21 cellular contexts compared by ENCODE assay signal in the genomic region with DNA sequence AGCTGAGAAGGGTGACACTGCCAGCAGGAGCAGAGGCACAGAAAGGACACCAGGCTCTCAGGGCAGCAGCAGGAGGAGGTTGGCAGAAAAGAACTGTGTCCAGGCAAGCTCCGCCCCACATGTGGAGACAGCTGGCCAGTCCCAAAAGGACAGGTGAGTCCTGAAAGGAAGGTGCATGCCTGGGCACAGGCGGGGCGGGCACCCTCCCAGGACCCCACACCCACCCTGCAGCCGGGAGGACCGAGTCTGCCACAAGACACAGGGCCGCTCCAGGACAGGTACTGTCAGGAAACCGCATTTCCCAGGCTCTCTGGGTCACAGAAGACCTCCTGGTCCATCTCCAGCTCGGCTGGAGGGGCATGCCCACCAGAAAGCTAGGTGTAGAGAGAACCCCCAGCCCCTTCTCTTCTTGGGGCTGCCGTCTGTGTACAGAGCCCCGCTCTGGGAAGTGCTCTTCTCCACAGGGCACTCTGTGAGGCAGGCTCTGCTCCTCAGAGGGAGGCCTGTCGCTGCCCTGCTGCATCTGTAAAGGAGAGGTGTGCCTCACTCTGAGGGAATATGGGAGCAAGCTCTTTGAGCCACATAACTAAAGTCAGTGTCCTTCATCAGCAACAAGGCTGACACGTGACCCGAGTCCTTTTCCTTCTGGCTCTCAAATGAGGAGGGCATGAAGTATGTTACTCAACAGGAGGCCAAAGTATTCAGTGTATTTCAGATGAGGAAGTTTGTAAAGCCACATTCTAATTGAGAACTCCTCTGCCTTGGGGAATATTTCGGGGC. TPM values are rescaled to one million over a fixed set of nuclear protein-coding genes. Genes with fewer than 3 reads are reported as not detected.
DNase-seq lines count a peak whose midpoint lies in the region; ATAC-seq and TF ChIP-seq lines count a peak whose summit lies in the region.
"Had no signal": no experiment of that assay in that cellular context is flagged by ENCODE, and none has a peak within 500 bp of the region (broad histone marks: within the 10 kb centered on the region; RNA-seq: fewer than 3 reads in every experiment).

No MANE protein-coding gene starts in this region.

- H3K4me2 ChIP-seq in GM23338, result no peak overlapping the region

- TF ChIP-seq CTCF in GM23338 (conservative IDR thresholded peaks at IDR 0.05; ENCODE audit: low read depth in 2 of 2) (no peak), osteocyte (IDR thresholded peaks at IDR 0.05) (no peak)

- H3K4me1 Mint-ChIP-seq in GM23338 (no peaks in the 10 kb centered on the region), osteocyte (ENCODE audit: unreplicated experiment) (no peaks in the 10 kb centered on the region)
- peaks cover 30% of the 10 kb centered on the region for H3K4me1 Mint-ChIP-seq in dendritic cell treated with granulocyte-macrophage colony-stimulating factor and Interleukin-4, amounts not matched to agents 40 ng/mL and 50 ng/mL, for 4 days (ENCODE audit: low read depth)
- H3K4me1 Mint-ChIP-seq in activated CD4-positive, alpha-beta T cell treated with anti-CD3 and anti-CD28 coated beads for 36 hours, result no peaks in the 10 kb centered on the region
- H3K4me1 Mint-ChIP-seq: IgD-negative memory B cell had no signal

- ATAC-seq in GM23338 (peak; percentile 55; the same call in 2 of the 3 replicates), HG03439 (IDR thresholded peaks at IDR 0.05; ENCODE audit: unreplicated experiment) (no peak)
- no peak for ATAC-seq in activated CD4-positive, alpha-beta T cell treated with anti-CD3 and anti-CD28 coated beads for 36 hours
- ATAC-seq: PC-3 had no signal

- CTCF ChIA-PET in activated CD4-positive, alpha-beta T cell treated with anti-CD3 and anti-CD28 coated beads for 36 hours (lab: Charles Lee), result interaction anchor here (0.5 kb wide), 1 partner anchor 440 kb away, joined by 3 read pairs; no protein-coding TSS in a partner anchor

- H3K4me3 Mint-ChIP-seq in GM23338, result no peak overlapping the region
- peak overlapping the region; percentile 50 for H3K4me3 Mint-ChIP-seq in dendritic cell treated with granulocyte-macrophage colony-stimulating factor and Interleukin-4, amounts not matched to agents 40 ng/mL and 50 ng/mL, for 4 days
- no peak overlapping the region for H3K4me3 Mint-ChIP-seq in osteocyte (ENCODE audit: unreplicated experiment)
- no peak overlapping the region for H3K4me3 Mint-ChIP-seq in activated CD4-positive, alpha-beta T cell treated with anti-CD3 and anti-CD28 coated beads for 36 hours
- H3K4me3 Mint-ChIP-seq: activated CD4-positive, alpha-beta memory T cell treated with anti-CD3 and anti-CD28 coated beads for 36 hours; IgD-negative memory B cell; stimulated activated naive CD8-positive, alpha-beta T cell treated with anti-CD3 and anti-CD28 coated beads, Interleukin-15, Interleukin-2, amounts not matched to agents 100 ng/mL and 50 ng/mL, for 24 hours had no signal

- DNase-seq in GM23338 (ENCODE audit: low spot score) (no peak), NOMO-1 treated with DMSO at 0.1 percent for 48 hours (lab: John Stamatoyannopoulos, UW; ENCODE audit: unreplicated experiment) (peak; percentile 74), osteocyte (ENCODE audit: extremely low spot score, unreplicated experiment) (peak; percentile 77), nucleus accumbens (lab: John Stamatoyannopoulos, UW) (no peak)
- DNase-seq in activated CD4-positive, alpha-beta T cell treated with anti-CD3 and anti-CD28 coated beads for 36 hours, result no peak
- DNase-seq: activated CD4-positive, alpha-beta memory T cell treated with anti-CD3 and anti-CD28 coated beads for 36 hours; activated CD8-positive, alpha-beta memory T cell treated with anti-CD3 and anti-CD28 coated beads, Interleukin-2, amount 50 U/mL, for 4 hours; activated naive CD4-positive, alpha-beta T cell treated with anti-CD3 and anti-CD28 coated beads, Interleukin-2, amount 50 U/mL, for 16 hours; amniotic stem cell; BE2C; DMS153; NCI-H1436; NCI-H345; NCI-H82; PC-3; SHP77 had no signal

- H2AFZ ChIP-seq in GM23338, result no peak overlapping the region

- H3K27ac ChIP-seq in GM23338 (ENCODE audit: low read depth), result no peak overlapping the region
- H3K27ac ChIP-seq: thoracic aorta had no signal

- H3K9me3 Mint-ChIP-seq in GM23338, result no peaks in the 10 kb centered on the region
- H3K9me3 Mint-ChIP-seq in dendritic cell treated with granulocyte-macrophage colony-stimulating factor and Interleukin-4, amounts not matched to agents 40 ng/mL and 50 ng/mL, for 4 days, result no peaks in the 10 kb centered on the region
- H3K9me3 Mint-ChIP-seq in osteocyte (ENCODE audit: unreplicated experiment), result no peaks in the 10 kb centered on the region
- H3K9me3 Mint-ChIP-seq in activated CD4-positive, alpha-beta T cell treated with anti-CD3 and anti-CD28 coated beads for 36 hours (ENCODE audit: low read depth), result no peaks in the 10 kb centered on the region
- H3K9me3 Mint-ChIP-seq: activated CD4-positive, alpha-beta memory T cell treated with anti-CD3 and anti-CD28 coated beads for 36 hours; IgD-negative memory B cell; stimulated activated naive CD8-positive, alpha-beta T cell treated with anti-CD3 and anti-CD28 coated beads, Interleukin-15, Interleukin-2, amounts not matched to agents 100 ng/mL and 50 ng/mL, for 24 hours had no signal

- H3K27me3 Mint-ChIP-seq in GM23338 (ENCODE audit: insufficient read depth, low read depth, poor library complexity) (peaks cover 3% of the 10 kb centered on the region), osteocyte (ENCODE audit: unreplicated experiment) (no peaks in the 10 kb centered on the region)
- no peaks in the 10 kb centered on the region for H3K27me3 Mint-ChIP-seq in dendritic cell treated with granulocyte-macrophage colony-stimulating factor and Interleukin-4, amounts not matched to agents 40 ng/mL and 50 ng/mL, for 4 days
- no peaks in the 10 kb centered on the region for H3K27me3 Mint-ChIP-seq in activated CD4-positive, alpha-beta T cell treated with anti-CD3 and anti-CD28 coated beads for 36 hours
- H3K27me3 Mint-ChIP-seq: activated CD4-positive, alpha-beta memory T cell treated with anti-CD3 and anti-CD28 coated beads for 36 hours; stimulated activated naive CD8-positive, alpha-beta T cell treated with anti-CD3 and anti-CD28 coated beads, Interleukin-15, Interleukin-2, amounts not matched to agents 100 ng/mL and 50 ng/mL, for 24 hours had no signal

- H4K20me1 ChIP-seq in GM23338 (replicated peaks; ENCODE audit: insufficient read depth), result peaks cover 3% of the 10 kb centered on the region; the same call in 1 of the 2 replicates

- H3K4me1 ChIP-seq in GM23338 (ENCODE audit: insufficient read depth), result no peaks in the 10 kb centered on the region
- H3K4me1 ChIP-seq: BE2C had no signal

- H3K36me3 ChIP-seq in GM23338 (ENCODE audit: insufficient read depth), result no peaks in the 10 kb centered on the region
- H3K36me3 ChIP-seq: BE2C, thoracic aorta had no signal

- H3K27ac Mint-ChIP-seq in GM23338 (peak overlapping the region; percentile 37; the same call in 1 of the 2 replicates), osteocyte (ENCODE audit: unreplicated experiment) (no peak overlapping the region)
- peak overlapping the region; percentile 74 for H3K27ac Mint-ChIP-seq in dendritic cell treated with granulocyte-macrophage colony-stimulating factor and Interleukin-4, amounts not matched to agents 40 ng/mL and 50 ng/mL, for 4 days
- H3K27ac Mint-ChIP-seq in activated CD4-positive, alpha-beta T cell treated with anti-CD3 and anti-CD28 coated beads for 36 hours, result no peak overlapping the region
- H3K27ac Mint-ChIP-seq: activated CD4-positive, alpha-beta memory T cell treated with anti-CD3 and anti-CD28 coated beads for 36 hours; IgD-negative memory B cell; stimulated activated naive CD8-positive, alpha-beta T cell treated with anti-CD3 and anti-CD28 coated beads, Interleukin-15, Interleukin-2, amounts not matched to agents 100 ng/mL and 50 ng/mL, for 24 hours had no signal

- intact Hi-C loops in dendritic cell treated with granulocyte-macrophage colony-stimulating factor and Interleukin-4, amounts not matched to agents 40 ng/mL and 50 ng/mL, for 4 days (cut with micrococcal nuclease), result no loop called here
- intact Hi-C loops in activated CD4-positive, alpha-beta T cell treated with anti-CD3 and anti-CD28 coated beads for 36 hours (cut with DNase I, micrococcal nuclease), result loop anchor here in 1 of 2 experiments (5.0 kb wide), 2 partner anchors 144 to 386 kb away; no protein-coding TSS in a partner anchor

- POLR2A ChIA-PET in activated CD4-positive, alpha-beta T cell treated with anti-CD3 and anti-CD28 coated beads for 36 hours (lab: Charles Lee), result no interaction called here

- H3F3A ChIP-seq in GM23338 (replicated peaks; ENCODE audit: low read depth), result no peaks in the 10 kb centered on the region

- H3K79me2 ChIP-seq in GM23338 (replicated peaks; ENCODE audit: insufficient read depth), result no peaks in the 10 kb centered on the region

- no peaks in the 10 kb centered on the region; the same call in 2 of the 3 replicates for H3K36me3 Mint-ChIP-seq in GM23338 (ENCODE audit: low read depth)
- H3K36me3 Mint-ChIP-seq in dendritic cell treated with granulocyte-macrophage colony-stimulating factor and Interleukin-4, amounts not matched to agents 40 ng/mL and 50 ng/mL, for 4 days (ENCODE audit: low read depth), result no peaks in the 10 kb centered on the region
- H3K36me3 Mint-ChIP-seq in osteocyte (ENCODE audit: unreplicated experiment), result no peaks in the 10 kb centered on the region
- H3K36me3 Mint-ChIP-seq in activated CD4-positive, alpha-beta T cell treated with anti-CD3 and anti-CD28 coated beads for 36 hours (ENCODE audit: low read depth), result no peaks in the 10 kb centered on the region
- H3K36me3 Mint-ChIP-seq: activated CD4-positive, alpha-beta memory T cell treated with anti-CD3 and anti-CD28 coated beads for 36 hours; IgD-negative memory B cell had no signal

- H3K9me2 ChIP-seq in GM23338 (ENCODE audit: insufficient read depth), result no peaks in the 10 kb centered on the region

- H3K4me3 ChIP-seq in GM23338, result no peak overlapping the region
- H3K4me3 ChIP-seq: thoracic aorta had no signal

- H3K27me3 ChIP-seq in GM23338 (ENCODE audit: insufficient read depth), result no peaks in the 10 kb centered on the region
- H3K27me3 ChIP-seq: BE2C had no signal

TF ChIP-seq in GM23338, 12 proteins besides CTCF, POLR2A, EP300 and RAD21 (continues in another document):
- TF ChIP-seq EZH2phosphoT487 (IDR thresholded peaks at IDR 0.05; ENCODE audit: unreplicated experiment), result no peak
- no peak for TF ChIP-seq JUNB (IDR thresholded peaks at IDR 0.05; ENCODE audit: unreplicated experiment)
- no peak for TF ChIP-seq ZNF331 (CRISPR knock-in tag; IDR thresholded peaks at IDR 0.05; ENCODE audit: low read depth)
- TF ChIP-seq EZH2 (IDR thresholded peaks at IDR 0.05; ENCODE audit: low read depth, unreplicated experiment), result no peak

RNA-seq across cellular contexts. Expression of a gene that starts 50.5 kb away (rescaled TPM):
- 13.4 and 15.1 TPM in 2 replicates for total RNA-seq in GM23338 (2014; rRNA removed; shearing (Covaris generic))
- 5.4 and 6.6 TPM in 2 replicates for polyA plus RNA-seq in GM23338 (2016; fragmentation: Nextera tagmentation; extraction: Ambion mirVana)
- 7.9 and 10.1 TPM in 2 replicates for total RNA-seq in osteocyte
- 1 to 10 TPM in 1 of 2 experiments, under 1 TPM in 1; 0.76 to 1.2 TPM for total RNA-seq in activated CD4-positive, alpha-beta T cell treated with anti-CD3 and anti-CD28 coated beads for 36 hours

Comparison
In these comparisons a context has a peak if more than half of its experiments do, and no peak if none do; other contexts are left out.
1. DNase-seq: peak in NOMO-1 treated with DMSO at 0.1 percent for 48 hours (single experiment) and osteocyte (single experiment); none in GM23338 (single experiment), activated CD4-positive, alpha-beta T cell treated with anti-CD3 and anti-CD28 coated beads for 36 hours (single experiment) and nucleus accumbens (0 of 56).
2. H3K27ac Mint-ChIP-seq: peak in GM23338 (single experiment) and dendritic cell treated with granulocyte-macrophage colony-stimulating factor and Interleukin-4, amounts not matched to agents 40 ng/mL and 50 ng/mL, for 4 days (single experiment); none in osteocyte (single experiment) and activated CD4-positive, alpha-beta T cell treated with anti-CD3 and anti-CD28 coated beads for 36 hours (single experiment).